1 cellular context compared by ENCODE assay signal in the genomic region with DNA sequence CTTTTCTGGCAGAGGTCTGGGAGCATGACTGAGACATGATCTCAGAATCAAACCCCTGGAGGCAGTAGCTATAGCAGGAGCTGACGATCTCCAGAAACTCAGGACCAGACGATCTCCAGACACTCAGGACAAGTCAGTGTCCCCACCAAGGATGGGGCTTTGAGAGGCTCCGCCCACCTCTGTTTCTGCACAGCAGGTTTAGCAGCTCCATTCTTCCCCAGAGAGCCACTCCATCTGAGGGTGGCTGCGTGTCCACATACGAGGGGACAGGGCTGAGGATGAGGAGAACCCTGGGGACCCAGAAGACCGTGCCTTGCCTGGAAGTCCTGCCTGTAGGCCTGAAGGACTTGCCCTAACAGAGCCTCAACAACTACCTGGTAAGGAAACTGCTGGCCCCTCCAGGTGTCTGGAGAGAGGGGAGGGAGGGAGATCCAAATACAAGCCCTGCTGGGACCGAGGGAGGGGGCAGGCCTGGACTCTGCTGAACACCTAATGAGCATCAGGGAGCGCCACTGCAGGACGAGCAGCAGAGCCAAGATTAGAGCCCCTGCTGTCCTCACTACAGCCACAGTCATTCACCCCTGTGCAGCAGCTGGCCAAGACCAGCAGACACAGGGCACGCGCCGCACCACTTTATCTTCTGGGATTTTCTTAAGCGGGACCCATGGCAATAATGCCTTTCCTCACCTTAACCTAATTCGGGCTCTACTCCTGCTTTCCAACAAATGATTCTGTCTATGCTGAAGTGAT.
TF ChIP-seq lines count a peak whose summit lies in the region.

A gene with protein sequence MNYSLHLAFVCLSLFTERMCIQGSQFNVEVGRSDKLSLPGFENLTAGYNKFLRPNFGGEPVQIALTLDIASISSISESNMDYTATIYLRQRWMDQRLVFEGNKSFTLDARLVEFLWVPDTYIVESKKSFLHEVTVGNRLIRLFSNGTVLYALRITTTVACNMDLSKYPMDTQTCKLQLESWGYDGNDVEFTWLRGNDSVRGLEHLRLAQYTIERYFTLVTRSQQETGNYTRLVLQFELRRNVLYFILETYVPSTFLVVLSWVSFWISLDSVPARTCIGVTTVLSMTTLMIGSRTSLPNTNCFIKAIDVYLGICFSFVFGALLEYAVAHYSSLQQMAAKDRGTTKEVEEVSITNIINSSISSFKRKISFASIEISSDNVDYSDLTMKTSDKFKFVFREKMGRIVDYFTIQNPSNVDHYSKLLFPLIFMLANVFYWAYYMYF (plus strand): TSS at position 228 of the 750 bp plus-strand sequence. CDS start 4,891 bp downstream, outside the sequence.

TF ChIP-seq in endothelial cell of umbilical vein, 7 proteins besides CTCF, POLR2A, EP300 and RAD21 (continued from another document):
- no peak for TF ChIP-seq POLR2AphosphoS5 (IDR thresholded peaks at IDR 0.05; ENCODE audit: insufficient read depth, low read depth, low read length)
- TF ChIP-seq, protein P1, sequence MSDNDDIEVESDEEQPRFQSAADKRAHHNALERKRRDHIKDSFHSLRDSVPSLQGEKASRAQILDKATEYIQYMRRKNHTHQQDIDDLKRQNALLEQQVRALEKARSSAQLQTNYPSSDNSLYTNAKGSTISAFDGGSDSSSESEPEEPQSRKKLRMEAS (IDR thresholded peaks at IDR 0.05; ENCODE audit: insufficient read depth, insufficient read length): no peak
- no peak for TF ChIP-seq MYC (IDR thresholded peaks at IDR 0.05; ENCODE audit: low read depth, low read length)
